Comparison of ENCODE assay signal across 11 cellular contexts in genomic region chr20:43868091-43868490, GRCh38.
"Had no signal": no experiment of that assay in that cellular context is flagged by ENCODE, and none has a peak within 500 bp of the region (broad histone marks: within the 10 kb centered on the region; RNA-seq: fewer than 3 reads in every experiment).

No MANE protein-coding gene starts in this region.

- H3K27ac ChIP-seq: GM23248 had no signal

- H3K36me3 ChIP-seq: HAP-1 had no signal

- FAIRE-seq: H1, H54 had no signal

- H3K9me3 ChIP-seq: HAP-1 had no signal

- H3K4me1 ChIP-seq: HAP-1 had no signal

- H3K9ac ChIP-seq: GM23248 had no signal

- H2AFZ ChIP-seq: GM23248, GM23338 had no signal

- H3K4me2 ChIP-seq: GM23338 had no signal

- H3K4me3 ChIP-seq: GM23248, GM23338, HAP-1 had no signal

- DNase-seq: GM23248, GOT3, H7, H9, HCEC 1CT, HFFc6 had no signal

- ATAC-seq: GM23338, HCT116 had no signal
